8 cellular contexts compared by ENCODE assay signal in genomic region chr5:149358294-149358651, GRCh38. TPM values are rescaled to one million over a fixed set of nuclear protein-coding genes. Genes with fewer than 3 reads are reported as not detected.
DNase-seq lines count a peak whose midpoint lies in the region; ATAC-seq lines count a peak whose summit lies in the region.

No MANE protein-coding gene starts in this region.

- H3K4me1 Mint-ChIP-seq in dendritic cell treated with granulocyte-macrophage colony-stimulating factor and Interleukin-4, amounts not matched to agents 40 ng/mL and 50 ng/mL, for 4 days (ENCODE audit: low read depth): peaks cover 38% of the 10 kb centered on the region

- no peaks in the 10 kb centered on the region for H3K27me3 Mint-ChIP-seq in dendritic cell treated with granulocyte-macrophage colony-stimulating factor and Interleukin-4, amounts not matched to agents 40 ng/mL and 50 ng/mL, for 4 days

- peak; percentile 9 for DNase-seq in AG08395 (ENCODE audit: low spot score)
- peak; percentile 20 for DNase-seq in T-helper 22 cell (ENCODE audit: low read depth)
- DNase-seq in medulla oblongata (ENCODE audit: extremely low spot score): peak; percentile 45
- DNase-seq in HPDE6-E6E7 (ENCODE audit: extremely low spot score): no peak

- peaks cover 35% of the 10 kb centered on the region for H3K36me3 Mint-ChIP-seq in dendritic cell treated with granulocyte-macrophage colony-stimulating factor and Interleukin-4, amounts not matched to agents 40 ng/mL and 50 ng/mL, for 4 days (ENCODE audit: low read depth)

- intact Hi-C loops in dendritic cell treated with granulocyte-macrophage colony-stimulating factor and Interleukin-4, amounts not matched to agents 40 ng/mL and 50 ng/mL, for 4 days (cut with micrococcal nuclease): loop anchor here (2.0 kb wide), 1 partner anchor 13 kb away; the partner anchor contains the start of gene GRPEL2

- peak overlapping the region; percentile 94 for H3K4me3 Mint-ChIP-seq in dendritic cell treated with granulocyte-macrophage colony-stimulating factor and Interleukin-4, amounts not matched to agents 40 ng/mL and 50 ng/mL, for 4 days

- H3K4me3 ChIP-seq in HUES6 (ENCODE audit: low read depth, low read length): peak overlapping the region; percentile 90

- peak overlapping the region; percentile 52 for H3K9ac ChIP-seq in HUES6 (ENCODE audit: low read length)

- H3K4me1 ChIP-seq in HUES6 (ENCODE audit: control insufficient read depth, insufficient read depth, low read length): peaks cover 5% of the 10 kb centered on the region

- ATAC-seq in GM19035 (IDR thresholded peaks at IDR 0.05; ENCODE audit: unreplicated experiment): peak; percentile 20

- peaks cover 25% of the 10 kb centered on the region for H3K36me3 ChIP-seq in HUES6 (ENCODE audit: control insufficient read depth, insufficient read depth, low read length)

- H3K27ac ChIP-seq in HUES6 (ENCODE audit: low read depth, low read length) (no peak overlapping the region), temporal lobe (ENCODE audit: low read depth, low read length) (peak overlapping the region; percentile 76)

- peak overlapping the region; percentile 83 for H3K27ac Mint-ChIP-seq in dendritic cell treated with granulocyte-macrophage colony-stimulating factor and Interleukin-4, amounts not matched to agents 40 ng/mL and 50 ng/mL, for 4 days

- H3K9me3 Mint-ChIP-seq in dendritic cell treated with granulocyte-macrophage colony-stimulating factor and Interleukin-4, amounts not matched to agents 40 ng/mL and 50 ng/mL, for 4 days: no peaks in the 10 kb centered on the region

- H3K9me3 ChIP-seq in HUES6 (ENCODE audit: control insufficient read depth, insufficient read depth, low read depth, low read length): no peaks in the 10 kb centered on the region

- H3K27me3 ChIP-seq in HUES6 (ENCODE audit: control insufficient read depth, insufficient read depth, low read length): no peaks in the 10 kb centered on the region; the same call in 1 of the 2 replicates

RNA-seq across cellular contexts. Expression of gene PCYOX1L, which starts 0.4 kb away (rescaled TPM):
- 7.9 TPM for total RNA-seq in temporal lobe

RNA-seq across cellular contexts. Expression of gene GRPEL2, which starts 13.0 kb away (rescaled TPM):
- 36.4 TPM for total RNA-seq in temporal lobe

RNA-seq across cellular contexts. Expression of gene IL17B, which starts 20.8 kb away (rescaled TPM):
- not detected for total RNA-seq in temporal lobe
